8 cellular contexts compared by ENCODE assay signal in genomic region chr3:187025656-187026320, GRCh38.
DNase-seq lines count a peak whose midpoint lies in the region; ATAC-seq and TF ChIP-seq lines count a peak whose summit lies in the region.

No MANE protein-coding gene starts in this region.

- H3K4me3 ChIP-seq in smooth muscle cell (no peak overlapping the region), brain microvascular endothelial cell (ENCODE audit: low read depth, low read length) (no peak overlapping the region)

- no peak overlapping the region for H3K4me2 ChIP-seq in smooth muscle cell

- H3K9me3 ChIP-seq in smooth muscle cell (replicated peaks; ENCODE audit: low read depth), result no peaks in the 10 kb centered on the region

- H3K9ac ChIP-seq in smooth muscle cell (ENCODE audit: low read depth), result no peak overlapping the region

- H3K27me3 ChIP-seq in smooth muscle cell (ENCODE audit: low read depth), result no peaks in the 10 kb centered on the region
- H3K27me3 ChIP-seq in brain microvascular endothelial cell (replicated peaks), result no peaks in the 10 kb centered on the region

- TF ChIP-seq CTCF in smooth muscle cell (IDR thresholded peaks at IDR 0.05; ENCODE audit: borderline replicate concordance, insufficient read depth, poor library complexity, severe bottlenecking) (no peak), brain microvascular endothelial cell (IDR thresholded peaks at IDR 0.05; ENCODE audit: low read depth, low read length, missing control alignments) (no peak)

- H3K36me3 ChIP-seq in smooth muscle cell (ENCODE audit: low read depth) (no peaks in the 10 kb centered on the region), brain microvascular endothelial cell (replicated peaks) (no peaks in the 10 kb centered on the region)

- ATAC-seq in GM19395 (IDR thresholded peaks at IDR 0.05; ENCODE audit: unreplicated experiment), result peak; percentile 29
- peak; percentile 29 for ATAC-seq in HG03457 (IDR thresholded peaks at IDR 0.05; ENCODE audit: unreplicated experiment)

- H3K4me1 ChIP-seq in smooth muscle cell (ENCODE audit: low read depth), result no peaks in the 10 kb centered on the region

- no peaks in the 10 kb centered on the region for H3K79me2 ChIP-seq in smooth muscle cell (ENCODE audit: low read depth)

- no peaks in the 10 kb centered on the region for H3F3A ChIP-seq in smooth muscle cell (ENCODE audit: low read depth)

- peak; percentile 48 for DNase-seq in activated naive CD4-positive, alpha-beta T cell treated with Interleukin-2 at 50 U/mL for 16 hours
- peak; percentile 19 for DNase-seq in stimulated activated CD8-positive, alpha-beta memory T cell treated with anti-CD3 and anti-CD28 coated beads, Interleukin-15, amount 100 ng/mL, for 24 hours (ENCODE audit: low read depth)
- DNase-seq in smooth muscle cell (lab: John Stamatoyannopoulos, UW; ENCODE audit: unreplicated experiment) (no peak), brain microvascular endothelial cell (no peak), NCI-H524 treated with DMSO at 0.1 percent for 48 hours (lab: John Stamatoyannopoulos, UW) (no peak), NCI-H69 (lab: John Stamatoyannopoulos, UW) (no peak)

- H3K27ac ChIP-seq in smooth muscle cell (ENCODE audit: low read depth), result no peak overlapping the region
- no peak overlapping the region for H3K27ac ChIP-seq in brain microvascular endothelial cell

- 85% methylated on average over 9 of the region's 9 CpGs for WGBS in smooth muscle cell (ENCODE audit: low lambda C conversion rate)

- H2AFZ ChIP-seq in smooth muscle cell (ENCODE audit: low read depth), result no peak overlapping the region

- in situ Hi-C loops in brain microvascular endothelial cell (cut with HindIII; ENCODE audit: low pct_ligation_motif_present, low sequenced_read_pairs), result no loop called here

- no peaks in the 10 kb centered on the region for H4K20me1 ChIP-seq in smooth muscle cell (ENCODE audit: low read depth)

Comparison
In these comparisons a context has a peak if more than half of its experiments do, and no peak if none do; other contexts are left out.
1. DNase-seq: peak in activated naive CD4-positive, alpha-beta T cell treated with Interleukin-2 at 50 U/mL for 16 hours (single experiment) and stimulated activated CD8-positive, alpha-beta memory T cell treated with anti-CD3 and anti-CD28 coated beads, Interleukin-15, amount 100 ng/mL, for 24 hours (single experiment); none in smooth muscle cell (single experiment), brain microvascular endothelial cell (single experiment), NCI-H524 treated with DMSO at 0.1 percent for 48 hours (single experiment) and NCI-H69 (single experiment).